In genomic region chr13:91052873-91053272, GRCh38 we compare ENCODE assay signal across 10 cellular contexts.
"Had no signal": no experiment of that assay in that cellular context is flagged by ENCODE, and none has a peak within 500 bp of the region (broad histone marks: within the 10 kb centered on the region; RNA-seq: fewer than 3 reads in every experiment).

No MANE protein-coding gene starts in this region.

- ATAC-seq: HCT116, HepG2 had no signal

- H3K27ac ChIP-seq: GM23248, HL-60 had no signal

- H3K9me3 ChIP-seq: HAP-1 had no signal

- H2AFZ ChIP-seq: GM23248 had no signal

- H3K4me3 Mint-ChIP-seq: HFFc6, IgD-negative memory B cell had no signal

- H3K27me3 Mint-ChIP-seq: IgD-negative memory B cell had no signal

- H3K27ac Mint-ChIP-seq: HFFc6, IgD-negative memory B cell had no signal

- DNase-seq: GM23248, GOT3, H7, HFFc6, KG1 had no signal

- H3K36me3 ChIP-seq: HAP-1 had no signal

- H3K4me1 Mint-ChIP-seq: IgD-negative memory B cell had no signal

- H3K36me3 Mint-ChIP-seq: IgD-negative memory B cell had no signal

- H3K9ac ChIP-seq: GM23248 had no signal

- H3K4me3 ChIP-seq: GM23248, HAP-1 had no signal

- FAIRE-seq: HepG2 had no signal
